Comparison of ENCODE assay signal across 12 cellular contexts in the genomic region with DNA sequence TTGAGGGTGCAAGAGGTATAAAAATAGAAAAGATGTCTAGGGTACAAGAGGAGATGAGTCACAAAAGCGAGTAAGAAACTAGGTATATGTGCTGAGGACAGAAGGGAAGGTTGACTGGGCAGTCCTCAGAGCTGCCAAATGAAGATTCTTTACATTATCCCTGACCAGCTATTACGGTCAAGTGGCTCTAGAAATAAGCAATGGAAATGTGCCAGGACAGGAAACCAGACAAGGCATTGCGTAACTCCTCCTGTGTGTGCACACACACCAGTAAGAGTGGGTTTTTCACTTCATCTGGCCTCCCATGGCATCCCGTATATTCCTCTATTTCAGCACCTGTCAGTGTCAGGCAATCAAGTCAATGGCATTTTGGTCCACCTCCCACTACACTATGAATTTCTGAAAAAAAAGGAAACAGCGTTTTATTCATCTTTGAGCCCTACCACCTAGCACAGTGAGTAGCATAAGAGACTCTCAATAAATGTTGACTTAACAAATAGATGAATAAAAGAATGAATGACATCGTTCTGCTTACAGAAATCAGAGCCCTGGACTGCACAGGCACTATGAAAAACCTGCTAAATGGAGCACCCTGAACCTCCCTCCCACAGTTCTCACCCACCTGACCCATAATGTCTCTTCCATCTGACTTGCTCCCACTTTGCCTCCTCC.
DNase-seq lines count a peak whose midpoint lies in the region; ATAC-seq and TF ChIP-seq lines count a peak whose summit lies in the region.
"Had no signal": no experiment of that assay in that cellular context is flagged by ENCODE, and none has a peak within 500 bp of the region (broad histone marks: within the 10 kb centered on the region; RNA-seq: fewer than 3 reads in every experiment).

No MANE protein-coding gene starts in this region.

- peak; percentile 33 for DNase-seq in EL
- peak; percentile 77 for DNase-seq in NCI-H2196 (lab: John Stamatoyannopoulos, UW; ENCODE audit: unreplicated experiment)
- peak; percentile 72 to 76 for DNase-seq in cardiac fibroblast (ENCODE audit: low read depth in 2 of 2)
- peak; percentile 7 for DNase-seq in myocyte (ENCODE audit: low read depth)
- DNase-seq in NCI-H1694 treated with DMSO at 0.1 percent for 48 hours (lab: John Stamatoyannopoulos, UW), result no peak
- DNase-seq in SIG-M5 (lab: John Stamatoyannopoulos, UW), result no peak
- DNase-seq: activated naive CD8-positive, alpha-beta T cell treated with anti-CD3 and anti-CD28 coated beads, Interleukin-2, amount 10 ng/mL, durations not matched to agents 7 days and 5 days; NCI-H446; occipital lobe had no signal

- no peak overlapping the region for H3K4me3 ChIP-seq in cardiac fibroblast (replicated peaks in 1 of 2; ENCODE audit: low read depth in 2 of 2, low read length in 2 of 2)
- H3K4me3 ChIP-seq: gastroesophageal sphincter had no signal

- ATAC-seq in GM21390 (IDR thresholded peaks at IDR 0.05; ENCODE audit: unreplicated experiment) (no peak), HG02870 (IDR thresholded peaks at IDR 0.05; ENCODE audit: unreplicated experiment) (no peak)
- ATAC-seq: gastroesophageal sphincter had no signal

- TF ChIP-seq CTCF in cardiac fibroblast (IDR thresholded peaks at IDR 0.05; ENCODE audit: low read depth, low read length), result no peak

Comparison
In these comparisons a context has a peak if more than half of its experiments do, and no peak if none do; other contexts are left out.
1. DNase-seq: peak in EL (single experiment), NCI-H2196 (single experiment), cardiac fibroblast (2 of 2) and myocyte (single experiment); none in NCI-H1694 treated with DMSO at 0.1 percent for 48 hours (single experiment) and SIG-M5 (single experiment).